8 cellular contexts compared by ENCODE assay signal in genomic region chr14:99884834-99885648, GRCh38.
DNase-seq lines count a peak whose midpoint lies in the region; ATAC-seq and TF ChIP-seq lines count a peak whose summit lies in the region.

No MANE protein-coding gene starts in this region.

- no peaks in the 10 kb centered on the region for H3K79me2 ChIP-seq in MM.1S (ENCODE audit: low read length)

- no peak overlapping the region for H3K4me2 ChIP-seq in MM.1S (ENCODE audit: low read depth, low read length)

- intact Hi-C loops in Calu3 (cut with micrococcal nuclease; ENCODE audit: unreplicated experiment) = loop anchor here (1.0 to 5.0 kb wide), 3 partner anchors 154 to 368 kb away; no protein-coding TSS in a partner anchor

- H3K27me3 ChIP-seq in MM.1S (replicated peaks; ENCODE audit: insufficient read depth, low read length) = no peaks in the 10 kb centered on the region

- TF ChIP-seq CTCF in Calu3 (IDR thresholded peaks at IDR 0.05; ENCODE audit: unreplicated experiment) (peak; percentile 67), MM.1S (IDR thresholded peaks at IDR 0.05; ENCODE audit: low read length) (peak; percentile 51)

- no peak overlapping the region for H3K27ac Mint-ChIP-seq in Calu3 (ENCODE audit: unreplicated experiment)

- H3K9ac ChIP-seq in MM.1S (ENCODE audit: low read length) = no peak overlapping the region

- H3K27ac ChIP-seq in MM.1S (ENCODE audit: low read length) = no peak overlapping the region

- CTCF ChIA-PET in Calu3 (lab: Charles Lee) = no interaction called here

- H3K4me1 ChIP-seq in MM.1S (ENCODE audit: low read length) = no peaks in the 10 kb centered on the region

- H3K36me3 Mint-ChIP-seq in Calu3 (ENCODE audit: insufficient read depth, unreplicated experiment) = no peaks in the 10 kb centered on the region

- H3K27me3 Mint-ChIP-seq in Calu3 (ENCODE audit: unreplicated experiment) = peaks cover 33% of the 10 kb centered on the region

- no peak overlapping the region for H3K4me3 ChIP-seq in MM.1S (ENCODE audit: low read length)

- no TSS peak for BruUV-seq in Calu3 (replicated peaks; lab: Mats Ljungman, UMichigan)

- no peaks in the 10 kb centered on the region for H3K4me1 Mint-ChIP-seq in Calu3 (ENCODE audit: low read depth, unreplicated experiment)

- H4K20me1 ChIP-seq in MM.1S (ENCODE audit: insufficient read depth, low read length) = no peaks in the 10 kb centered on the region

- H3K4me3 Mint-ChIP-seq in Calu3 (ENCODE audit: low read depth, unreplicated experiment) = no peak overlapping the region

- no peak overlapping the region for H2AFZ ChIP-seq in MM.1S (ENCODE audit: low read length)

- H3K36me3 ChIP-seq in MM.1S (replicated peaks; ENCODE audit: insufficient read depth, low read length) = no peaks in the 10 kb centered on the region

- no peaks in the 10 kb centered on the region for H3K9me3 Mint-ChIP-seq in Calu3 (ENCODE audit: low read depth, unreplicated experiment)

- no peaks in the 10 kb centered on the region for H3F3A ChIP-seq in MM.1S (ENCODE audit: insufficient read depth, low read length)

- DNase-seq in Calu3 = peak; percentile 30
- DNase-seq in MM.1S = peak; percentile 40
- DNase-seq in SHP77 treated with DMSO at 0.1 percent for 48 hours (lab: John Stamatoyannopoulos, UW) = peak; percentile 21
- peak; percentile 67 for DNase-seq in epidermal melanocyte (ENCODE audit: insufficient read length, low spot score)
- peak; percentile 78 for DNase-seq in myocyte (ENCODE audit: low read depth)

- no peaks in the 10 kb centered on the region for H3K9me3 ChIP-seq in MM.1S (replicated peaks; ENCODE audit: insufficient read depth, low read length)

- ATAC-seq in GM19043 (IDR thresholded peaks at IDR 0.05; ENCODE audit: low read depth, unreplicated experiment) (peak; percentile 74), HG03095 (IDR thresholded peaks at IDR 0.05; ENCODE audit: unreplicated experiment) (no peak), HG03565 (IDR thresholded peaks at IDR 0.05; ENCODE audit: unreplicated experiment) (no peak)

- no peaks in the 10 kb centered on the region for H3K9me2 ChIP-seq in MM.1S (replicated peaks; ENCODE audit: insufficient read depth, low read length)

Comparison
In these comparisons a context has a peak if more than half of its experiments do, and no peak if none do; other contexts are left out.
1. DNase-seq: peak in every context shown above with its lines; median percentile 78 in myocyte; 67 in epidermal melanocyte; 40 in MM.1S; 30 in Calu3; 21 in SHP77 treated with DMSO at 0.1 percent for 48 hours.